ENCODE assay signal across 8 cellular contexts in the genomic region with DNA sequence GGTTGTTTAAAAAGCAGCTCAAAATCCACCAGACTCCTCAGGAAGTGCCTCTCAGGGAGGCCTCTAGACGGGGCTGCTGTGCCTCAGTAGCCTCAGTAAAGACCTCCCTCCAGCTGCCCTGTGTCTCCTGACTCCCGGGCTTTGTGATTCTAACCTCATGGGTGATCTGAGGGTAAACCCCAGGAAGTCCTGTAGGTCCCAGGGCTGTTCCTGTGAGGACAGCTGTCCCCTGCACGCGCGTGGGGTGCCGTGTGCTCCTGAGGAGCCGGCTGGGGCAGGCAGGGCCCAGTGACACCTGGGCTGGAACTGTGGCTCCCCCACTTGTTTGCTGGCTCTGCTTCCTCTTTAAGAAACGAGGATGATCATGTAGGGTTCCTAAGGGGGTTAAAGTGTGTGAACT.
DNase-seq lines count a peak whose midpoint lies in the region; TF ChIP-seq lines count a peak whose summit lies in the region.
"Not testable (repeated sequence)": the region's sequence is repeated elsewhere in the genome, so short reads cannot be mapped to it uniquely, and the experiment has no call there.

No MANE protein-coding gene starts in this region.

- not testable (repeated sequence) for H3K23ac ChIP-seq in mesendoderm (ENCODE audit: low read length)

- H3K36me3 Mint-ChIP-seq in HFFc6 (ENCODE audit: low read depth): not testable (repeated sequence)

- peak overlapping the region; percentile 29; the same call in 1 of the 2 replicates for H3K4me2 ChIP-seq in OCI-LY7 (ENCODE audit: low read length)
- H3K4me2 ChIP-seq in mesendoderm (ENCODE audit: low read length): not testable (repeated sequence)

- intact Hi-C loops in OCI-LY7 (cut with micrococcal nuclease; ENCODE audit: unreplicated experiment); ascending aorta (cut with DNase I): not testable (repeated sequence)

- not testable (repeated sequence) for H3K27me3 Mint-ChIP-seq in HFFc6 (ENCODE audit: insufficient read depth)

- H4K8ac ChIP-seq in mesendoderm (ENCODE audit: low read depth, low read length): not testable (repeated sequence)

- not testable (repeated sequence) for H3K9me2 ChIP-seq in OCI-LY7 (ENCODE audit: insufficient read depth, low read length)

- H3K36me3 ChIP-seq in OCI-LY7 (ENCODE audit: insufficient read depth, low read length); ascending aorta; mesendoderm (ENCODE audit: control insufficient read depth, insufficient read depth, low read length): not testable (repeated sequence)

- not testable (repeated sequence) for H3K56ac ChIP-seq in mesendoderm (ENCODE audit: low read length)

- not testable (repeated sequence) for H3K79me2 ChIP-seq in OCI-LY7 (ENCODE audit: insufficient read depth, low read depth, low read length); mesendoderm (ENCODE audit: control insufficient read depth, insufficient read depth, low read length)

- H4K5ac ChIP-seq in mesendoderm (ENCODE audit: low read length): not testable (repeated sequence)

- H3K4me3 Mint-ChIP-seq in HFFc6: not testable (repeated sequence)

- H4K20me1 ChIP-seq in OCI-LY7 (ENCODE audit: insufficient read depth, low read length): not testable (repeated sequence)

- not testable (repeated sequence) for H3K9me3 ChIP-seq in OCI-LY7 (ENCODE audit: low read length); ascending aorta

- H3K9ac ChIP-seq in mesendoderm (ENCODE audit: low read length): not testable (repeated sequence)

- H3K4me3 ChIP-seq in AG09309 (ENCODE audit: control insufficient read depth, low read depth, low read length); OCI-LY7 (ENCODE audit: low read depth, low read length, poor library complexity, severe bottlenecking); ascending aorta; foreskin fibroblast (ENCODE audit: low read depth in 1 of 2, low read length in 2 of 2); mesendoderm (ENCODE audit: low read length): not testable (repeated sequence)

- H3K4ac ChIP-seq in mesendoderm (ENCODE audit: low read depth, low read length): peak overlapping the region; percentile 20

- H3K27ac Mint-ChIP-seq in HFFc6: peak overlapping the region; percentile 75

- WGBS in mesendoderm (ENCODE audit: extremely low coverage, insufficient coverage, low lambda C conversion rate): no CpG with 5 or more reads among the region's 8 CpGs

- peaks cover 22% of the 10 kb centered on the region for H3K4me1 ChIP-seq in OCI-LY7 (ENCODE audit: insufficient read depth, low read length, poor library complexity, severe bottlenecking)
- H3K4me1 ChIP-seq in ascending aorta; mesendoderm (ENCODE audit: control insufficient read depth, low read depth, low read length): not testable (repeated sequence)

- not testable (repeated sequence) for H2AK5ac ChIP-seq in mesendoderm (ENCODE audit: low read length)

- H2BK15ac ChIP-seq in mesendoderm (replicated peaks; ENCODE audit: low read depth): not testable (repeated sequence)

- not testable (repeated sequence) for BruUV-seq in OCI-LY7 (replicated peaks; lab: Mats Ljungman, UMichigan)

- H3K27me3 ChIP-seq in ascending aorta; mesendoderm (ENCODE audit: insufficient read depth, low read length, poor library complexity): not testable (repeated sequence)

- H3K4me1 Mint-ChIP-seq in HFFc6 (ENCODE audit: low read depth): peaks cover 23% of the 10 kb centered on the region

- not testable (repeated sequence) for H2BK5ac ChIP-seq in mesendoderm (ENCODE audit: low read length)

- H2AFZ ChIP-seq in OCI-LY7 (ENCODE audit: low read length): peak overlapping the region; percentile 64; the same call in 1 of the 2 replicates

- H3K79me1 ChIP-seq in mesendoderm (ENCODE audit: low read length): not testable (repeated sequence)

- H3K27ac ChIP-seq in OCI-LY7 (ENCODE audit: low read depth, low read length, poor library complexity, severe bottlenecking); mesendoderm (ENCODE audit: low read depth, low read length): not testable (repeated sequence)
- H3K27ac ChIP-seq in ascending aorta: peak overlapping the region; percentile 19 to 53

- not testable (repeated sequence) for H3K18ac ChIP-seq in mesendoderm (ENCODE audit: low read length)

- CTCF ChIA-PET in OCI-LY7 (lab: Charles Lee; ENCODE audit: unreplicated experiment): not testable (repeated sequence)

- TF ChIP-seq CTCF in AG09309 (IDR thresholded peaks at IDR 0.05; ENCODE audit: control insufficient read depth, insufficient read depth, low read depth, low read length, missing control alignments): peak; percentile 10
- TF ChIP-seq CTCF in HFFc6 (IDR thresholded peaks at IDR 0.05): peak; percentile 13; the same call in 1 of the 2 replicates
- 0 out of 2 replicates have a peak, but pooled peaks have one; percentile 18 for TF ChIP-seq CTCF in OCI-LY7 (conservative IDR thresholded peaks at IDR 0.05; ENCODE audit: low read length)
- not testable (repeated sequence) for TF ChIP-seq CTCF in ascending aorta (IDR thresholded peaks at IDR 0.05)
- TF ChIP-seq CTCF in foreskin fibroblast (IDR thresholded peaks at IDR 0.05; ENCODE audit: low read depth, low read length): peak; percentile 13

- POLR2A ChIA-PET in OCI-LY7 (lab: Charles Lee): not testable (repeated sequence)

- DNase-seq in AG09309 (ENCODE audit: low read depth); HFFc6; ascending aorta (ENCODE audit: low spot score in 2 of 2): not testable (repeated sequence)
- peak; percentile 29 for DNase-seq in OCI-LY7 (ENCODE audit: low spot score)
- DNase-seq in activated CD8-positive, alpha-beta memory T cell treated with anti-CD3 and anti-CD28 coated beads for 24 hours: peak; percentile 61
- DNase-seq in foreskin fibroblast: peak in 1 of 2 donors; percentile 13
- DNase-seq in mesendoderm: peak; percentile 14
- DNase-seq in stimulated activated CD4-positive, alpha-beta T cell treated with anti-CD3 and anti-CD28 coated beads, Interleukin-15, amount 100 ng/mL, for 24 hours: peak; percentile 44

- H3K9me3 Mint-ChIP-seq in HFFc6: not testable (repeated sequence)

- H2BK120ac ChIP-seq in mesendoderm (ENCODE audit: low read depth, low read length): not testable (repeated sequence)
